Comparison of ENCODE assay signal across 18 cellular contexts in genomic region chr5:141771562-141771961, GRCh38.
"Had no signal": no experiment of that assay in that cellular context is flagged by ENCODE, and none has a peak within 500 bp of the region (broad histone marks: within the 10 kb centered on the region; RNA-seq: fewer than 3 reads in every experiment).

No MANE protein-coding gene starts in this region.

- H3K9me3 Mint-ChIP-seq: activated CD4-positive, alpha-beta memory T cell treated with anti-CD3 and anti-CD28 coated beads, Interleukin-2, amount 10 ng/mL, durations not matched to agents 7 days and 5 days; natural killer cell had no signal

- H3K27ac ChIP-seq: gastrocnemius medialis, hepatocyte, pancreas, skin epidermis, thyroid gland had no signal

- H3K9me3 ChIP-seq: gastrocnemius medialis, pancreas, thyroid gland had no signal

- H3K27me3 ChIP-seq: gastrocnemius medialis, hepatocyte, pancreas, thyroid gland had no signal

- H3K4me1 ChIP-seq: gastrocnemius medialis, pancreas, thyroid gland had no signal

- H3K27me3 Mint-ChIP-seq: activated naive CD8-positive, alpha-beta T cell had no signal

- H3K4me1 Mint-ChIP-seq: activated CD4-positive, alpha-beta memory T cell treated with anti-CD3 and anti-CD28 coated beads, Interleukin-2, amount 10 ng/mL, durations not matched to agents 7 days and 5 days; activated CD4-positive, alpha-beta T cell treated with anti-CD3 and anti-CD28 coated beads for 36 hours; memory B cell; natural killer cell had no signal

- H3K36me3 ChIP-seq: gastrocnemius medialis, pancreas, thyroid gland had no signal

- H3K27ac Mint-ChIP-seq: activated CD4-positive, alpha-beta memory T cell treated with anti-CD3 and anti-CD28 coated beads, Interleukin-2, amount 10 ng/mL, durations not matched to agents 7 days and 5 days; activated CD4-positive, alpha-beta T cell treated with anti-CD3 and anti-CD28 coated beads for 36 hours; activated naive CD8-positive, alpha-beta T cell; memory B cell; natural killer cell had no signal

- DNase-seq: activated CD4-positive, alpha-beta memory T cell treated with anti-CD3 and anti-CD28 coated beads, Interleukin-2, amount 10 ng/mL, durations not matched to agents 7 days and 5 days; activated CD4-positive, alpha-beta T cell treated with anti-CD3 and anti-CD28 coated beads for 36 hours; activated gamma-delta T cell; activated T-cell treated with anti-CD3 and anti-CD28 coated beads, Interleukin-2, amount 50 U/mL, for 48 hours; cortex of kidney; effector memory CD4-positive, alpha-beta T cell; gastrocnemius medialis; kidney glomerular epithelial cell; natural killer cell; pancreas; stimulated activated CD4-positive, alpha-beta T cell treated with anti-CD3 and anti-CD28 coated beads, Interleukin-4, amount 100 ng/mL, for 4 hours; SW 1271; T-helper 9 cell; thyroid gland had no signal

- ATAC-seq: activated CD4-positive, alpha-beta T cell treated with anti-CD3 and anti-CD28 coated beads for 36 hours; gastrocnemius medialis; natural killer cell; pancreas had no signal

- H3K4me3 ChIP-seq: gastrocnemius medialis, hepatocyte, pancreas, skin epidermis, thyroid gland had no signal

- H3K36me3 Mint-ChIP-seq: memory B cell, natural killer cell had no signal

- H3K4me3 Mint-ChIP-seq: activated CD4-positive, alpha-beta memory T cell treated with anti-CD3 and anti-CD28 coated beads, Interleukin-2, amount 10 ng/mL, durations not matched to agents 7 days and 5 days; activated CD4-positive, alpha-beta T cell treated with anti-CD3 and anti-CD28 coated beads for 36 hours; activated naive CD8-positive, alpha-beta T cell; natural killer cell had no signal
